Comparison of ENCODE assay signal across 32 cellular contexts in the genomic region with DNA sequence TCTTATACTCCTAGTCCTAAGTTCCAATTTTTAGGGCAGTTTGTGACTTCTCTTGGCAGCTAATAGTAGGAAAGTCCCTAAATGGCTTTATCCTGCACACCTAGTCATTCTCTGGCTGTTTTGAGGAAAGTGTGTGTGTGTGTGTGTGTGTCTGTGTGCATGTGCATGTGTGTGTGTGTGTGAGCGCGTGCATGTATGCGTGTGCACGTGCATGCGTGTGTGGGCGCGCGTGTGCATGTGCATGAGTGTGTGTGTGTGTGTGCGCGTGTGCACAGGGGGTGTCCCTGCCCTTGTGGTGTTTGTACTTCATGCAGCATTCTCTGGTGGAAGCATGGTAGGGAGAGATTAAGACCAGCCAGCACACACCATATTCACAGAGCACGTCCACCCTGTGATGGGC.
"Had no signal": no experiment of that assay in that cellular context is flagged by ENCODE, and none has a peak within 500 bp of the region (broad histone marks: within the 10 kb centered on the region; RNA-seq: fewer than 3 reads in every experiment).

No MANE protein-coding gene starts in this region.

- H3K9me3 ChIP-seq: esophagus muscularis mucosa, gastrocnemius medialis, heart left ventricle had no signal

- H3K36me3 ChIP-seq: brain microvascular endothelial cell had no signal

- H3K27ac Mint-ChIP-seq: activated CD4-positive, alpha-beta memory T cell treated with anti-CD3 and anti-CD28 coated beads, Interleukin-2, amount 10 ng/mL, durations not matched to agents 7 days and 5 days; activated CD4-positive, alpha-beta T cell treated with anti-CD3 and anti-CD28 coated beads, Interleukin-2, amount 10 ng/mL, durations not matched to agents 7 days and 5 days; activated naive CD8-positive, alpha-beta T cell; activated T-helper 17 cell treated with anti-CD3 and anti-CD28 coated beads, Interleukin-2, amount 50 U/mL, for 72 hours; effector memory CD8-positive, alpha-beta T cell; WTC11 had no signal

- H3K27ac ChIP-seq: brain microvascular endothelial cell, esophagus muscularis mucosa, foreskin keratinocyte, gastrocnemius medialis, heart left ventricle had no signal

- H3K27me3 ChIP-seq: brain microvascular endothelial cell, esophagus muscularis mucosa, foreskin keratinocyte, gastrocnemius medialis, heart left ventricle had no signal

- H3K4me1 Mint-ChIP-seq: activated CD4-positive, alpha-beta memory T cell treated with anti-CD3 and anti-CD28 coated beads, Interleukin-2, amount 10 ng/mL, durations not matched to agents 7 days and 5 days; activated CD4-positive, alpha-beta T cell treated with anti-CD3 and anti-CD28 coated beads, Interleukin-2, amount 10 ng/mL, durations not matched to agents 7 days and 5 days; activated T-helper 17 cell treated with anti-CD3 and anti-CD28 coated beads, Interleukin-2, amount 50 U/mL, for 72 hours; WTC11 had no signal

- H3K4me3 ChIP-seq: esophagus muscularis mucosa, gastrocnemius medialis, heart left ventricle had no signal

- ATAC-seq: activated T-cell treated with anti-CD3 and anti-CD28 coated beads, Interleukin-2, amount 50 U/mL, for 4 hours; activated T-helper 17 cell treated with anti-CD3 and anti-CD28 coated beads, Interleukin-2, amount 50 U/mL, for 72 hours; effector memory CD8-positive, alpha-beta T cell; foreskin keratinocyte; gastrocnemius medialis; heart left ventricle; WTC11 had no signal

- H3K4me1 ChIP-seq: esophagus muscularis mucosa, foreskin keratinocyte, gastrocnemius medialis, heart left ventricle had no signal

- H3K27me3 Mint-ChIP-seq: activated CD4-positive, alpha-beta T cell treated with anti-CD3 and anti-CD28 coated beads, Interleukin-2, amount 10 ng/mL, durations not matched to agents 7 days and 5 days; activated naive CD8-positive, alpha-beta T cell; activated T-helper 17 cell treated with anti-CD3 and anti-CD28 coated beads, Interleukin-2, amount 50 U/mL, for 72 hours had no signal

- DNase-seq: activated CD4-positive, alpha-beta memory T cell treated with anti-CD3 and anti-CD28 coated beads, Interleukin-2, amount 10 ng/mL, durations not matched to agents 7 days and 5 days; activated CD4-positive, alpha-beta T cell treated with anti-CD3 and anti-CD28 coated beads for 1 hour; activated CD4-positive, alpha-beta T cell treated with anti-CD3 and anti-CD28 coated beads for 4 hours; activated CD4-positive, alpha-beta T cell treated with anti-CD3 and anti-CD28 coated beads, Interleukin-2, amount 10 ng/mL, durations not matched to agents 7 days and 5 days; activated CD4-positive, alpha-beta T cell treated with anti-CD3 and anti-CD28 coated beads, Interleukin-2, amount 50 U/mL, for 4 hours; activated CD8-positive, alpha-beta memory T cell treated with anti-CD3 and anti-CD28 coated beads, Interleukin-2, amount 50 U/mL, for 48 hours; activated effector memory CD4-positive, alpha-beta T cell treated with Interleukin-2 at 50 U/mL for 16 hours; activated gamma-delta T cell treated with Interleukin-2 at 50 U/mL for 16 hours; activated naive CD4-positive, alpha-beta T cell treated with anti-CD3 and anti-CD28 coated beads, Interleukin-2, amount 50 U/mL, for 16 hours; activated naive CD4-positive, alpha-beta T cell treated with Interleukin-2 at 50 U/mL for 16 hours; activated T-cell treated with anti-CD3 and anti-CD28 coated beads for 4 hours; activated T-cell treated with anti-CD3 and anti-CD28 coated beads, Interleukin-2, amount 50 U/mL, for 4 hours; amniotic stem cell; anterior cingulate cortex; brain microvascular endothelial cell; caudate nucleus; cortex of kidney; dermis blood vessel endothelial cell; effector CD4-positive, alpha-beta T cell; effector memory CD8-positive, alpha-beta T cell; erythroblast; foreskin keratinocyte; gastrocnemius medialis; glutamatergic neuron; heart left ventricle; T-helper 2 cell had no signal

- FAIRE-seq: astrocyte, colon had no signal

- H3K4me3 Mint-ChIP-seq: activated CD4-positive, alpha-beta memory T cell treated with anti-CD3 and anti-CD28 coated beads, Interleukin-2, amount 10 ng/mL, durations not matched to agents 7 days and 5 days; activated CD4-positive, alpha-beta T cell treated with anti-CD3 and anti-CD28 coated beads, Interleukin-2, amount 10 ng/mL, durations not matched to agents 7 days and 5 days; activated naive CD8-positive, alpha-beta T cell; activated T-cell treated with anti-CD3 and anti-CD28 coated beads, Interleukin-2, amount 50 U/mL, for 4 hours; activated T-helper 17 cell treated with anti-CD3 and anti-CD28 coated beads, Interleukin-2, amount 50 U/mL, for 72 hours; effector memory CD8-positive, alpha-beta T cell; WTC11 had no signal

- H3K9me3 Mint-ChIP-seq: activated CD4-positive, alpha-beta memory T cell treated with anti-CD3 and anti-CD28 coated beads, Interleukin-2, amount 10 ng/mL, durations not matched to agents 7 days and 5 days; activated CD4-positive, alpha-beta T cell treated with anti-CD3 and anti-CD28 coated beads, Interleukin-2, amount 10 ng/mL, durations not matched to agents 7 days and 5 days; activated T-cell treated with anti-CD3 and anti-CD28 coated beads, Interleukin-2, amount 50 U/mL, for 4 hours; activated T-helper 17 cell treated with anti-CD3 and anti-CD28 coated beads, Interleukin-2, amount 50 U/mL, for 72 hours; effector memory CD8-positive, alpha-beta T cell; WTC11 had no signal

- H3K36me3 Mint-ChIP-seq: activated naive CD8-positive, alpha-beta T cell; WTC11 had no signal
